2 cellular contexts compared by ENCODE assay signal in genomic region chr2:113181491-113182051, GRCh38.
TF ChIP-seq lines count a peak whose summit lies in the region.

No MANE protein-coding gene starts in this region.

TF ChIP-seq in IMR-90, 13 proteins besides CTCF, POLR2A, EP300 and RAD21:
- TF ChIP-seq RCOR1 (IDR thresholded peaks at IDR 0.05; ENCODE audit: insufficient replicate concordance, low read length), result no peak
- TF ChIP-seq NFE2L2 (IDR thresholded peaks at IDR 0.05; ENCODE audit: low read depth, low read length), result no peak
- TF ChIP-seq MAFK (IDR thresholded peaks at IDR 0.05; ENCODE audit: low read depth, low read length), result no peak
- no peak for TF ChIP-seq FOS (IDR thresholded peaks at IDR 0.05; ENCODE audit: low read depth, low read length)
- TF ChIP-seq BHLHE40 (IDR thresholded peaks at IDR 0.05; ENCODE audit: low read depth, low read length), result no peak
- TF ChIP-seq CHD1 (IDR thresholded peaks at IDR 0.05; ENCODE audit: low read depth, low read length), result no peak
- no peak for TF ChIP-seq SMC3 (IDR thresholded peaks at IDR 0.05; ENCODE audit: low read depth, low read length)
- TF ChIP-seq MXI1 (IDR thresholded peaks at IDR 0.05; ENCODE audit: borderline replicate concordance, low read depth, low read length), result no peak
- TF ChIP-seq USF2 (IDR thresholded peaks at IDR 0.05; ENCODE audit: low read depth, low read length), result no peak
- no peak for TF ChIP-seq RFX5 (IDR thresholded peaks at IDR 0.05; ENCODE audit: low read depth, low read length)
- no peak for TF ChIP-seq CEBPB (IDR thresholded peaks at IDR 0.05; ENCODE audit: low read depth, low read length)
- no peak for TF ChIP-seq ELK1 (IDR thresholded peaks at IDR 0.05; ENCODE audit: borderline replicate concordance, low read depth, low read length)
- no peak for TF ChIP-seq MAZ (IDR thresholded peaks at IDR 0.05; ENCODE audit: borderline replicate concordance, low read depth, low read length)

TF ChIP-seq in GM23338, 12 proteins besides CTCF, POLR2A, EP300 and RAD21:
- no peak for TF ChIP-seq JUNB (IDR thresholded peaks at IDR 0.05; ENCODE audit: unreplicated experiment)
- TF ChIP-seq EZH2 (IDR thresholded peaks at IDR 0.05; ENCODE audit: low read depth, unreplicated experiment), result no peak
- TF ChIP-seq EZH2phosphoT487 (IDR thresholded peaks at IDR 0.05; ENCODE audit: unreplicated experiment), result no peak
- TF ChIP-seq, protein P1, sequence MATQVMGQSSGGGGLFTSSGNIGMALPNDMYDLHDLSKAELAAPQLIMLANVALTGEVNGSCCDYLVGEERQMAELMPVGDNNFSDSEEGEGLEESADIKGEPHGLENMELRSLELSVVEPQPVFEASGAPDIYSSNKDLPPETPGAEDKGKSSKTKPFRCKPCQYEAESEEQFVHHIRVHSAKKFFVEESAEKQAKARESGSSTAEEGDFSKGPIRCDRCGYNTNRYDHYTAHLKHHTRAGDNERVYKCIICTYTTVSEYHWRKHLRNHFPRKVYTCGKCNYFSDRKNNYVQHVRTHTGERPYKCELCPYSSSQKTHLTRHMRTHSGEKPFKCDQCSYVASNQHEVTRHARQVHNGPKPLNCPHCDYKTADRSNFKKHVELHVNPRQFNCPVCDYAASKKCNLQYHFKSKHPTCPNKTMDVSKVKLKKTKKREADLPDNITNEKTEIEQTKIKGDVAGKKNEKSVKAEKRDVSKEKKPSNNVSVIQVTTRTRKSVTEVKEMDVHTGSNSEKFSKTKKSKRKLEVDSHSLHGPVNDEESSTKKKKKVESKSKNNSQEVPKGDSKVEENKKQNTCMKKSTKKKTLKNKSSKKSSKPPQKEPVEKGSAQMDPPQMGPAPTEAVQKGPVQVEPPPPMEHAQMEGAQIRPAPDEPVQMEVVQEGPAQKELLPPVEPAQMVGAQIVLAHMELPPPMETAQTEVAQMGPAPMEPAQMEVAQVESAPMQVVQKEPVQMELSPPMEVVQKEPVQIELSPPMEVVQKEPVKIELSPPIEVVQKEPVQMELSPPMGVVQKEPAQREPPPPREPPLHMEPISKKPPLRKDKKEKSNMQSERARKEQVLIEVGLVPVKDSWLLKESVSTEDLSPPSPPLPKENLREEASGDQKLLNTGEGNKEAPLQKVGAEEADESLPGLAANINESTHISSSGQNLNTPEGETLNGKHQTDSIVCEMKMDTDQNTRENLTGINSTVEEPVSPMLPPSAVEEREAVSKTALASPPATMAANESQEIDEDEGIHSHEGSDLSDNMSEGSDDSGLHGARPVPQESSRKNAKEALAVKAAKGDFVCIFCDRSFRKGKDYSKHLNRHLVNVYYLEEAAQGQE (IDR thresholded peaks at IDR 0.05; ENCODE audit: unreplicated experiment), result no peak
- no peak for TF ChIP-seq ZNF331 (CRISPR knock-in tag; IDR thresholded peaks at IDR 0.05; ENCODE audit: low read depth)
- TF ChIP-seq NANOG (IDR thresholded peaks at IDR 0.05; ENCODE audit: borderline replicate concordance), result no peak
- no peak for TF ChIP-seq ZNF114 (CRISPR knock-in tag; IDR thresholded peaks at IDR 0.05)
- TF ChIP-seq, protein P2, sequence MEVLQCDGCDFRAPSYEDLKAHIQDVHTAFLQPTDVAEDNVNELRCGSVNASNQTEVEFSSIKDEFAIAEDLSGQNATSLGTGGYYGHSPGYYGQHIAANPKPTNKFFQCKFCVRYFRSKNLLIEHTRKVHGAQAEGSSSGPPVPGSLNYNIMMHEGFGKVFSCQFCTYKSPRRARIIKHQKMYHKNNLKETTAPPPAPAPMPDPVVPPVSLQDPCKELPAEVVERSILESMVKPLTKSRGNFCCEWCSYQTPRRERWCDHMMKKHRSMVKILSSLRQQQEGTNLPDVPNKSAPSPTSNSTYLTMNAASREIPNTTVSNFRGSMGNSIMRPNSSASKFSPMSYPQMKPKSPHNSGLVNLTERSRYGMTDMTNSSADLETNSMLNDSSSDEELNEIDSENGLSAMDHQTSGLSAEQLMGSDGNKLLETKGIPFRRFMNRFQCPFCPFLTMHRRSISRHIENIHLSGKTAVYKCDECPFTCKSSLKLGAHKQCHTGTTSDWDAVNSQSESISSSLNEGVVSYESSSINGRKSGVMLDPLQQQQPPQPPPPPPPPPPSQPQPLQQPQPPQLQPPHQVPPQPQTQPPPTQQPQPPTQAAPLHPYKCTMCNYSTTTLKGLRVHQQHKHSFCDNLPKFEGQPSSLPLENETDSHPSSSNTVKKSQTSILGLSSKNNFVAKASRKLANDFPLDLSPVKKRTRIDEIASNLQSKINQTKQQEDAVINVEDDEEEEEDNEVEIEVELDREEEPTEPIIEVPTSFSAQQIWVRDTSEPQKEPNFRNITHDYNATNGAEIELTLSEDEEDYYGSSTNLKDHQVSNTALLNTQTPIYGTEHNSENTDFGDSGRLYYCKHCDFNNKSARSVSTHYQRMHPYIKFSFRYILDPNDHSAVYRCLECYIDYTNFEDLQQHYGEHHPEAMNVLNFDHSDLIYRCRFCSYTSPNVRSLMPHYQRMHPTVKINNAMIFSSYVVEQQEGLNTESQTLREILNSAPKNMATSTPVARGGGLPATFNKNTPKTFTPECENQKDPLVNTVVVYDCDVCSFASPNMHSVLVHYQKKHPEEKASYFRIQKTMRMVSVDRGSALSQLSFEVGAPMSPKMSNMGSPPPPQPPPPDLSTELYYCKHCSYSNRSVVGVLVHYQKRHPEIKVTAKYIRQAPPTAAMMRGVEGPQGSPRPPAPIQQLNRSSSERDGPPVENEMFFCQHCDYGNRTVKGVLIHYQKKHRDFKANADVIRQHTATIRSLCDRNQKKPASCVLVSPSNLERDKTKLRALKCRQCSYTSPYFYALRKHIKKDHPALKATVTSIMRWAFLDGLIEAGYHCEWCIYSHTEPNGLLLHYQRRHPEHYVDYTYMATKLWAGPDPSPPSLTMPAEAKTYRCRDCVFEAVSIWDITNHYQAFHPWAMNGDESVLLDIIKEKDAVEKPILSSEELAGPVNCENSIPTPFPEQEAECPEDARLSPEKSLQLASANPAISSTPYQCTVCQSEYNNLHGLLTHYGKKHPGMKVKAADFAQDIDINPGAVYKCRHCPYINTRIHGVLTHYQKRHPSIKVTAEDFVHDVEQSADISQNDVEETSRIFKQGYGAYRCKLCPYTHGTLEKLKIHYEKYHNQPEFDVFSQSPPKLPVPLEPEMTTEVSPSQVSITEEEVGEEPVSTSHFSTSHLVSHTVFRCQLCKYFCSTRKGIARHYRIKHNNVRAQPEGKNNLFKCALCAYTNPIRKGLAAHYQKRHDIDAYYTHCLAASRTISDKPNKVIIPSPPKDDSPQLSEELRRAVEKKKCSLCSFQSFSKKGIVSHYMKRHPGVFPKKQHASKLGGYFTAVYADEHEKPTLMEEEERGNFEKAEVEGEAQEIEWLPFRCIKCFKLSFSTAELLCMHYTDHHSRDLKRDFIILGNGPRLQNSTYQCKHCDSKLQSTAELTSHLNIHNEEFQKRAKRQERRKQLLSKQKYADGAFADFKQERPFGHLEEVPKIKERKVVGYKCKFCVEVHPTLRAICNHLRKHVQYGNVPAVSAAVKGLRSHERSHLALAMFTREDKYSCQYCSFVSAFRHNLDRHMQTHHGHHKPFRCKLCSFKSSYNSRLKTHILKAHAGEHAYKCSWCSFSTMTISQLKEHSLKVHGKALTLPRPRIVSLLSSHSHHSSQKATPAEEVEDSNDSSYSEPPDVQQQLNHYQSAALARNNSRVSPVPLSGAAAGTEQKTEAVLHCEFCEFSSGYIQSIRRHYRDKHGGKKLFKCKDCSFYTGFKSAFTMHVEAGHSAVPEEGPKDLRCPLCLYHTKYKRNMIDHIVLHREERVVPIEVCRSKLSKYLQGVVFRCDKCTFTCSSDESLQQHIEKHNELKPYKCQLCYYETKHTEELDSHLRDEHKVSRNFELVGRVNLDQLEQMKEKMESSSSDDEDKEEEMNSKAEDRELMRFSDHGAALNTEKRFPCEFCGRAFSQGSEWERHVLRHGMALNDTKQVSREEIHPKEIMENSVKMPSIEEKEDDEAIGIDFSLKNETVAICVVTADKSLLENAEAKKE (CRISPR knock-in tag; IDR thresholded peaks at IDR 0.05), result no peak
- TF ChIP-seq ETS1 (IDR thresholded peaks at IDR 0.05), result no peak
- no peak for TF ChIP-seq POLR2AphosphoS5 (IDR thresholded peaks at IDR 0.05; ENCODE audit: low read depth)
- no peak for TF ChIP-seq CREB1 (CRISPR knock-in tag; IDR thresholded peaks at IDR 0.05; ENCODE audit: low read depth)
- TF ChIP-seq STAT1 (IDR thresholded peaks at IDR 0.05; ENCODE audit: unreplicated experiment), result no peak
